In the genomic region with DNA sequence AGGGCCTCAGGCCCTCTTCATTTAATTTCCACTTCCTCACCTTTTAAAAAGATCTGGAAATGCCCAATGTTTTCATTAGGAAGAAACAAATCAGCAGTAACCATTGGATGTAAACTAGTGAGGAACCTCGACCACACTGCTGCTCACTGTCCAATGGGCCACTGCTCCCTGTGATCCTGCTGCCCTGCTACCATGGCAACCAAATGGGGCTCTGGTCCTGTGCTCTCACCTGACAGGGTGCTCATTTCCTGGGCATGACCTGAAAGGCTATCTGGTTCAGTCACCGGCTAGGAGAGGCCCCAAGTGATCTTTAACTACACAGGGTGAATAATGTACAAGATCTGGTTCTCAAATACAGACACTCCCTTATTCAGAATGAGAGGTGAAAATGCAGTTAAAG, we compare ENCODE assay signal across 22 cellular contexts. TPM values are rescaled to one million over a fixed set of nuclear protein-coding genes. Genes with fewer than 3 reads are reported as not detected.
DNase-seq lines count a peak whose midpoint lies in the region; ATAC-seq and TF ChIP-seq lines count a peak whose summit lies in the region.
"Had no signal": no experiment of that assay in that cellular context is flagged by ENCODE, and none has a peak within 500 bp of the region (broad histone marks: within the 10 kb centered on the region; RNA-seq: fewer than 3 reads in every experiment).

No MANE protein-coding gene starts in this region.

- H3K79me2 ChIP-seq in smooth muscle cell (ENCODE audit: low read depth), result peaks cover 81% of the 10 kb centered on the region

- H3K27me3 ChIP-seq in smooth muscle cell (ENCODE audit: low read depth) (no peaks in the 10 kb centered on the region), Peyer's patch (no peaks in the 10 kb centered on the region)
- H3K27me3 ChIP-seq: gastroesophageal sphincter had no signal

- H3K9ac ChIP-seq in smooth muscle cell (ENCODE audit: low read depth), result no peak overlapping the region

- H3K9me3 Mint-ChIP-seq in activated naive CD8-positive, alpha-beta T cell (ENCODE audit: low read depth), result no peaks in the 10 kb centered on the region
- H3K9me3 Mint-ChIP-seq in activated naive CD8-positive, alpha-beta T cell treated with anti-CD3 and anti-CD28 coated beads, Interleukin-2, amount 50 U/mL, for 24 hours, result no peaks in the 10 kb centered on the region
- H3K9me3 Mint-ChIP-seq: activated B cell treated with CpG ODN at 0.5 μM for 24 hours; activated T-cell treated with anti-CD3 and anti-CD28 coated beads, Interleukin-2, amount 50 U/mL, for 72 hours had no signal

- WGBS in smooth muscle cell (ENCODE audit: low lambda C conversion rate), result 80% methylated on average over 2 of the region's 2 CpGs

- peaks cover 39% of the 10 kb centered on the region for H3F3A ChIP-seq in smooth muscle cell (ENCODE audit: low read depth)

- no peaks in the 10 kb centered on the region for H3K9me3 ChIP-seq in smooth muscle cell (replicated peaks; ENCODE audit: low read depth)
- no peaks in the 10 kb centered on the region for H3K9me3 ChIP-seq in Peyer's patch
- H3K9me3 ChIP-seq: gastroesophageal sphincter had no signal

- H3K4me1 ChIP-seq in smooth muscle cell (ENCODE audit: low read depth) (no peaks in the 10 kb centered on the region), Peyer's patch (no peaks in the 10 kb centered on the region)

- peaks cover 99% of the 10 kb centered on the region for H4K20me1 ChIP-seq in smooth muscle cell (ENCODE audit: low read depth)

- no peak overlapping the region for H2AFZ ChIP-seq in smooth muscle cell (ENCODE audit: low read depth)

- no peak for TF ChIP-seq POLR2A in Peyer's patch (IDR thresholded peaks at IDR 0.05)

- H3K36me3 Mint-ChIP-seq in activated naive CD8-positive, alpha-beta T cell, result peaks cover 30% of the 10 kb centered on the region
- H3K36me3 Mint-ChIP-seq in activated naive CD8-positive, alpha-beta T cell treated with anti-CD3 and anti-CD28 coated beads, Interleukin-2, amount 50 U/mL, for 24 hours (ENCODE audit: low read depth), result peaks cover 77% of the 10 kb centered on the region

- H3K27ac ChIP-seq in smooth muscle cell (ENCODE audit: low read depth) (peak overlapping the region; percentile 63), Peyer's patch (no peak overlapping the region)

- H3K27ac Mint-ChIP-seq in activated naive CD8-positive, alpha-beta T cell, result peak overlapping the region; percentile 68
- H3K27ac Mint-ChIP-seq in activated naive CD8-positive, alpha-beta T cell treated with anti-CD3 and anti-CD28 coated beads, Interleukin-2, amount 50 U/mL, for 24 hours, result no peak overlapping the region
- H3K27ac Mint-ChIP-seq: activated B cell treated with CpG ODN at 0.5 μM for 24 hours; activated T-cell treated with anti-CD3 and anti-CD28 coated beads, Interleukin-2, amount 50 U/mL, for 72 hours had no signal

- TF ChIP-seq CTCF in smooth muscle cell (IDR thresholded peaks at IDR 0.05; ENCODE audit: borderline replicate concordance, insufficient read depth, poor library complexity, severe bottlenecking) (no peak), Peyer's patch (IDR thresholded peaks at IDR 0.05) (no peak)

- H3K36me3 ChIP-seq in smooth muscle cell (ENCODE audit: low read depth), result peaks cover 41% of the 10 kb centered on the region
- peaks cover 0 to 25% (median 0%) of the 10 kb centered on the region in 3 donors for H3K36me3 ChIP-seq in Peyer's patch

- no peak overlapping the region for H3K4me3 ChIP-seq in smooth muscle cell
- H3K4me3 ChIP-seq in Peyer's patch, result no peak overlapping the region
- H3K4me3 ChIP-seq: gastroesophageal sphincter, GM12878, SK-N-MC had no signal

- peaks cover 51% of the 10 kb centered on the region for H3K4me1 Mint-ChIP-seq in activated naive CD8-positive, alpha-beta T cell (ENCODE audit: low read depth)
- peaks cover 28% of the 10 kb centered on the region for H3K4me1 Mint-ChIP-seq in activated naive CD8-positive, alpha-beta T cell treated with anti-CD3 and anti-CD28 coated beads, Interleukin-2, amount 50 U/mL, for 24 hours

- no peaks in the 10 kb centered on the region for H3K27me3 Mint-ChIP-seq in activated naive CD8-positive, alpha-beta T cell
- no peaks in the 10 kb centered on the region for H3K27me3 Mint-ChIP-seq in activated naive CD8-positive, alpha-beta T cell treated with anti-CD3 and anti-CD28 coated beads, Interleukin-2, amount 50 U/mL, for 24 hours
- H3K27me3 Mint-ChIP-seq: activated B cell treated with CpG ODN at 0.5 μM for 24 hours had no signal

- ATAC-seq in activated naive CD8-positive, alpha-beta T cell treated with anti-CD3 and anti-CD28 coated beads, Interleukin-2, amount 50 U/mL, for 24 hours, result no peak
- ATAC-seq: activated T-cell treated with anti-CD3 and anti-CD28 coated beads, Interleukin-2, amount 50 U/mL, for 72 hours; gastroesophageal sphincter; GM12878; sciatic nerve had no signal

- no peak overlapping the region for H3K4me2 ChIP-seq in smooth muscle cell

- no peak for DNase-seq in activated naive CD8-positive, alpha-beta T cell treated with anti-CD3 and anti-CD28 coated beads, Interleukin-2, amount 50 U/mL, for 24 hours
- DNase-seq in SK-N-DZ (ENCODE audit: low spot score) (peak; percentile 59), iPS-NIHi11 (ENCODE audit: low spot score) (peak; percentile 40), smooth muscle cell (lab: John Stamatoyannopoulos, UW; ENCODE audit: unreplicated experiment) (no peak), Peyer's patch (no peak), mucosa of gallbladder (ENCODE audit: low spot score) (no peak)
- no peak for DNase-seq in stimulated activated CD8-positive, alpha-beta memory T cell treated with anti-CD3 and anti-CD28 coated beads, Interleukin-4, amount 100 ng/mL, for 48 hours
- DNase-seq: activated B cell treated with CpG ODN at 0.5 μM for 24 hours; activated T-cell treated with anti-CD3 and anti-CD28 coated beads, Interleukin-2, amount 50 U/mL, for 72 hours; DMS79 treated with DMSO at 0.1 percent for 48 hours; kidney glomerular epithelial cell; MV-4-11; NCI-H2029 treated with DMSO at 0.1 percent for 48 hours; NCI-H510A treated with DMSO at 0.1 percent for 48 hours; stimulated activated CD4-positive, alpha-beta T cell treated with anti-CD3 and anti-CD28 coated beads, Interleukin-15, amount 100 ng/mL, for 24 hours; trophoblast cell had no signal

- no peak overlapping the region for H3K4me3 Mint-ChIP-seq in activated naive CD8-positive, alpha-beta T cell
- H3K4me3 Mint-ChIP-seq in activated naive CD8-positive, alpha-beta T cell treated with anti-CD3 and anti-CD28 coated beads, Interleukin-2, amount 50 U/mL, for 24 hours, result no peak overlapping the region
- H3K4me3 Mint-ChIP-seq: activated B cell treated with CpG ODN at 0.5 μM for 24 hours; activated T-cell treated with anti-CD3 and anti-CD28 coated beads, Interleukin-2, amount 50 U/mL, for 72 hours; brain had no signal

RNA-seq across cellular contexts. Expression of a gene that starts 54.6 kb away (rescaled TPM):
- 2.7 and 5.7 TPM in 2 replicates for polyA plus RNA-seq in SK-N-DZ (2014; cell fraction: cytosol; rRNA removed)
- 3.4 and 4.6 TPM in 2 replicates for polyA plus RNA-seq in SK-N-DZ (2014; cell fraction: nucleus; rRNA removed)
- 131 and 139 TPM in 2 replicates for total RNA-seq in smooth muscle cell
- polyA plus RNA-seq in smooth muscle cell, result 90.5 and 137 TPM in 2 replicates
- 10 to 100 TPM in 1 of 4 donors, 1 to 10 TPM in 3; 4.5 to 40.4 (median 6.2) TPM for total RNA-seq in Peyer's patch
- 44.5 TPM for total RNA-seq in mucosa of gallbladder

Comparison
In these comparisons a context has a peak if more than half of its experiments do, and no peak if none do; other contexts are left out.
1. DNase-seq: peak in SK-N-DZ (single experiment) and iPS-NIHi11 (single experiment); none in activated naive CD8-positive, alpha-beta T cell treated with anti-CD3 and anti-CD28 coated beads, Interleukin-2, amount 50 U/mL, for 24 hours (single experiment), smooth muscle cell (single experiment), stimulated activated CD8-positive, alpha-beta memory T cell treated with anti-CD3 and anti-CD28 coated beads, Interleukin-4, amount 100 ng/mL, for 48 hours (single experiment), Peyer's patch (0 of 3) and mucosa of gallbladder (single experiment).